ENCODE assay signal across 16 cellular contexts in the genomic region with DNA sequence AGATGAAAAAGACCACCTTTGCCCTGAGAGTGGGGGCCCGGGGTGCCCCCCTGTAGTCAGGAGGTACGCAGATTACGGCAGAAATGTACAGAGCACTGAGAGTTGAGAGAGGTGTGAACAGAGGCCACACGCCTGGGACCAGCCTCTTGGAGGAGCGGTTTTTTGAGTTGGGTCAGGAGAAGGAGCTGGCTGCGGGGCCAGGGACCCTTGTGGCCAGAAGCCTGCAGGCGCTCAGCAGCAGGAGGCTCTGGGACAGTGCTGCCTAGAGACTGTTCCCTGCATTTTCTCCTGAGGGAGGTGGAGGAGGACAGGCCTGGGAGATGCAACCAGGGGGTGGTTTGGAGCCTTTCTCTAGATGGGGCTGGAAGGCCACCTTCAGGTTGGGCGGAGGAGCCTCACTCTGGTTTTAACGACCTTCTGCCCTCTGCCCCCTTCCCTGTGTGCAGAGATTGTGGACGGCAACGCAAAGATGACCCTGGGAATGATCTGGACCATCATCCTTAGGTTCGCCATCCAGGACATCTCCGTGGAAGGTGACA. TPM values are rescaled to one million over a fixed set of nuclear protein-coding genes. Genes with fewer than 3 reads are reported as not detected.
DNase-seq lines count a peak whose midpoint lies in the region; ATAC-seq and TF ChIP-seq lines count a peak whose summit lies in the region.
"Had no signal": no experiment of that assay in that cellular context is flagged by ENCODE, and none has a peak within 500 bp of the region (broad histone marks: within the 10 kb centered on the region; RNA-seq: fewer than 3 reads in every experiment).

No MANE protein-coding gene starts in this region.

- no peak for TF ChIP-seq EP300 in gastroesophageal sphincter (IDR thresholded peaks at IDR 0.05)

- ATAC-seq in heart left ventricle, result no peak
- no peak for ATAC-seq in Right ventricle myocardium superior (ENCODE audit: poor library complexity)
- ATAC-seq in WTC11, result peak; percentile 26
- ATAC-seq in gastroesophageal sphincter, result no peak

- peak overlapping the region in 11 of 12 donors; percentile 51 to 98 (median 84) for H3K27ac ChIP-seq in heart left ventricle
- H3K27ac ChIP-seq in gastroesophageal sphincter, result peak overlapping the region in 3 of 4 donors; percentile 71 to 97 (median 85)
- H3K27ac ChIP-seq in substantia nigra (ENCODE audit: low read depth, low read length, poor library complexity, severe bottlenecking), result peak overlapping the region; percentile 31
- H3K27ac ChIP-seq: vagina had no signal

- H3K9me3 Mint-ChIP-seq in WTC11, result no peaks in the 10 kb centered on the region

- no peaks in the 10 kb centered on the region for H3K4me1 Mint-ChIP-seq in WTC11

- POLR2A ChIA-PET in WTC11 (lab: Charles Lee), result no interaction called here

- DNase-seq in heart left ventricle (no peak), Right ventricle myocardium superior (no peak), WTC11 (ENCODE audit: low spot score) (no peak), substantia nigra (lab: John Stamatoyannopoulos, UW) (no peak), OCI-M1 (lab: John Stamatoyannopoulos, UW) (no peak), SHP77 treated with DMSO at 0.1 percent for 48 hours (lab: John Stamatoyannopoulos, UW) (no peak), NCI-H2107 treated with DMSO at 0.1 percent for 48 hours (lab: John Stamatoyannopoulos, UW; ENCODE audit: unreplicated experiment) (no peak)
- DNase-seq: NCI-H1048; NCI-H2171; RPMI8226; small intestine; stimulated activated naive CD4-positive, alpha-beta T cell had no signal

- no peak overlapping the region for H3K4me3 Mint-ChIP-seq in WTC11
- H3K4me3 Mint-ChIP-seq: activated naive CD8-positive, alpha-beta T cell had no signal

- TF ChIP-seq CTCF in heart left ventricle (IDR thresholded peaks at IDR 0.05) (no peak), WTC11 (IDR thresholded peaks at IDR 0.05) (no peak), gastroesophageal sphincter (IDR thresholded peaks at IDR 0.05) (no peak)

- H3K27ac Mint-ChIP-seq in WTC11, result peak overlapping the region; percentile 53
- H3K27ac Mint-ChIP-seq: activated naive CD8-positive, alpha-beta T cell had no signal

- peaks cover 35 to 100% (median 79%) of the 10 kb centered on the region in 12 donors for H3K4me1 ChIP-seq in heart left ventricle
- H3K4me1 ChIP-seq in gastroesophageal sphincter, result peaks cover 7 to 98% (median 58%) of the 10 kb centered on the region in 3 donors

- H3K9me3 ChIP-seq in heart left ventricle (no peaks in the 10 kb centered on the region), gastroesophageal sphincter (no peaks in the 10 kb centered on the region)
- H3K9me3 ChIP-seq: vagina had no signal

- TF ChIP-seq POLR2A in heart left ventricle (IDR thresholded peaks at IDR 0.05), result no peak
- no peak for TF ChIP-seq POLR2A in gastroesophageal sphincter (IDR thresholded peaks at IDR 0.05)

- H3K36me3 ChIP-seq in heart left ventricle, result peaks cover 3 to 97% (median 93%) of the 10 kb centered on the region in 9 donors
- H3K36me3 ChIP-seq in gastroesophageal sphincter, result peaks cover 0 to 94% of the 10 kb centered on the region in 2 donors

- H3K27me3 Mint-ChIP-seq in WTC11 (ENCODE audit: low read depth), result no peaks in the 10 kb centered on the region
- H3K27me3 Mint-ChIP-seq: activated naive CD8-positive, alpha-beta T cell had no signal

- no peaks in the 10 kb centered on the region for H3K27me3 ChIP-seq in heart left ventricle
- no peaks in the 10 kb centered on the region for H3K27me3 ChIP-seq in gastroesophageal sphincter
- H3K27me3 ChIP-seq: vagina had no signal

- 85 to 90% (median 89%) methylated on average over 12 to 13 of the region's 13 CpGs for WGBS in heart left ventricle, 4 donors
- WGBS in gastroesophageal sphincter (ENCODE audit: low coverage in 1 of 2), 2 donors, result 83 to 87% methylated on average over 1 to 7 of the region's 13 CpGs

- peaks cover 55% of the 10 kb centered on the region for H3K36me3 Mint-ChIP-seq in WTC11

- H3K4me3 ChIP-seq in heart left ventricle (no peak overlapping the region), gastroesophageal sphincter (no peak overlapping the region)
- H3K4me3 ChIP-seq: vagina had no signal

- CTCF ChIA-PET in WTC11 (lab: Charles Lee), result interaction anchor here (1.2 kb wide), 1 partner anchor 14 kb away, joined by 4 read pairs; no protein-coding TSS in a partner anchor

- intact Hi-C loops in heart left ventricle (cut with DNase I), result loop anchor here in 8 of 10 donors (5.0 kb wide), 5 partner anchors 37 to 67 kb away; partner anchors contain the start of gene ACTN4 (in 3 of the 8)
- intact Hi-C loops in Right ventricle myocardium superior (cut with DNase I), result loop anchor here (5.0 kb wide), 1 partner anchor 42 kb away; no protein-coding TSS in a partner anchor

TF ChIP-seq in WTC11, 78 proteins besides CTCF, POLR2A, EP300 and RAD21:
- no peak for TF ChIP-seq TCF7 (CRISPR knock-in tag; IDR thresholded peaks at IDR 0.05; ENCODE audit: low read depth)
- TF ChIP-seq, protein P1, sequence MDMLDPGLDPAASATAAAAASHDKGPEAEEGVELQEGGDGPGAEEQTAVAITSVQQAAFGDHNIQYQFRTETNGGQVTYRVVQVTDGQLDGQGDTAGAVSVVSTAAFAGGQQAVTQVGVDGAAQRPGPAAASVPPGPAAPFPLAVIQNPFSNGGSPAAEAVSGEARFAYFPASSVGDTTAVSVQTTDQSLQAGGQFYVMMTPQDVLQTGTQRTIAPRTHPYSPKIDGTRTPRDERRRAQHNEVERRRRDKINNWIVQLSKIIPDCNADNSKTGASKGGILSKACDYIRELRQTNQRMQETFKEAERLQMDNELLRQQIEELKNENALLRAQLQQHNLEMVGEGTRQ (CRISPR knock-in tag; IDR thresholded peaks at IDR 0.05), result no peak

RNA-seq across cellular contexts. Expression of gene CAPN12, which starts 39.7 kb away (rescaled TPM):
- total RNA-seq in heart left ventricle (1 to 10 TPM in 2 of 9 donors, under 1 TPM in 7; 0.36 to 1.8 (median 0.72) TPM), Right ventricle myocardium superior (not detected), WTC11 (2021) (9.6 to 9.9 TPM (median 9.8 TPM) in 3 replicates), gastroesophageal sphincter (1 to 10 TPM in 2 of 4 donors, under 1 TPM in 1, not detected in 1; 0.93 to 2.2 (median 1.1) TPM)
- polyA plus RNA-seq in heart left ventricle, result 1 to 10 TPM in 1 of 2 donors, under 1 TPM in 1; 0.91 to 1.4 TPM
- total RNA-seq: osteocyte had no signal

RNA-seq across cellular contexts. Expression of gene ACTN4, which starts 57.1 kb away (rescaled TPM):
- total RNA-seq in heart left ventricle (100 to 1,000 TPM; 124 to 307 (median 154) TPM), Right ventricle myocardium superior (125 TPM), WTC11 (2021) (484 to 511 TPM (median 506 TPM) in 3 replicates), gastroesophageal sphincter (100 to 1,000 TPM; 337 to 938 (median 507) TPM)
- 100 to 1,000 TPM; 100 to 107 TPM for polyA plus RNA-seq in heart left ventricle

Comparison
In these comparisons a context has a peak if more than half of its experiments do, and no peak if none do; other contexts are left out.
1. H3K27ac ChIP-seq: peak in every context shown above with its lines; median percentile 85 in gastroesophageal sphincter; 84 in heart left ventricle; 31 in substantia nigra.